ENCODE assay signal across 13 cellular contexts in the genomic region with DNA sequence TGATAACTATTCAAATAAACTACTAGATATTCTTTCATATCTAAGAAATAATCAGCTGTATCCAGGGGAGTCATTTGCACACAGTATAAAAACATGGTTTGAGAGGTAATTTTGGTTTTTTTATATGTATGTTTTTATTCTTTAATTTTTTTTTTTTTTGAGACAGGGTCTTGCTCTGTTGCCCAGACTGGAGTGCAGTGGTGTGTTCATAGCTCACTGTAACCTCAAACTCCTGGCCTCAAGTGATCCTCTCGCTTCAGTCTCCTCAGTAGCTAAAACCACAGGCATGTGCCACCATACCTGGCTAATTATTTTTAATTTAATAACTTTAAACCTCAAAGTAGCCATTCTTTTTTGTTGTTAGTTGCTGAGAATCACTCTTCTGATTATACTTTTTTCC. TPM values are rescaled to one million over a fixed set of nuclear protein-coding genes. Genes with fewer than 3 reads are reported as not detected.
DNase-seq lines count a peak whose midpoint lies in the region; ATAC-seq and TF ChIP-seq lines count a peak whose summit lies in the region.
"Had no signal": no experiment of that assay in that cellular context is flagged by ENCODE, and none has a peak within 500 bp of the region (broad histone marks: within the 10 kb centered on the region; RNA-seq: fewer than 3 reads in every experiment).

No MANE protein-coding gene starts in this region.

- H3K4me1 ChIP-seq in naive thymus-derived CD4-positive, alpha-beta T cell (ENCODE audit: control insufficient read depth in 2 of 2, insufficient read depth in 2 of 2, low read length in 2 of 2): peaks cover 16 to 22% of the 10 kb centered on the region in 2 donors
- peaks cover 0 to 44% (median 18%) of the 10 kb centered on the region in 12 donors for H3K4me1 ChIP-seq in heart left ventricle

- no peak for DNase-seq in CD4-positive, alpha-beta T cell
- no peak for DNase-seq in activated naive CD8-positive, alpha-beta T cell treated with anti-CD3 and anti-CD28 coated beads, Interleukin-2, amount 50 U/mL, for 24 hours
- DNase-seq in naive thymus-derived CD4-positive, alpha-beta T cell: no peak
- DNase-seq in cerebellar cortex (ENCODE audit: low spot score): no peak
- no peak for DNase-seq in superior temporal gyrus (ENCODE audit: extremely low spot score)
- DNase-seq in 8988T: no peak
- no peak for DNase-seq in heart left ventricle
- DNase-seq: activated gamma-delta T cell, dorsolateral prefrontal cortex, left lung, NCI-H2107, nucleus accumbens had no signal

- ATAC-seq in CD4-positive, alpha-beta T cell (ENCODE audit: poor library complexity): no peak
- ATAC-seq in activated naive CD8-positive, alpha-beta T cell treated with anti-CD3 and anti-CD28 coated beads, Interleukin-2, amount 50 U/mL, for 24 hours: no peak
- ATAC-seq in naive thymus-derived CD4-positive, alpha-beta T cell: no peak
- no peak for ATAC-seq in heart left ventricle
- ATAC-seq: left lung had no signal

- no peak for TF ChIP-seq POLR2A in heart left ventricle (IDR thresholded peaks at IDR 0.05)

- no peak for TF ChIP-seq CTCF in CD4-positive, alpha-beta T cell (IDR thresholded peaks at IDR 0.05)
- no peak for TF ChIP-seq CTCF in heart left ventricle (IDR thresholded peaks at IDR 0.05)

- no peaks in the 10 kb centered on the region for H3K9me3 Mint-ChIP-seq in CD4-positive, alpha-beta T cell
- H3K9me3 Mint-ChIP-seq in activated naive CD8-positive, alpha-beta T cell treated with anti-CD3 and anti-CD28 coated beads, Interleukin-2, amount 50 U/mL, for 24 hours: no peaks in the 10 kb centered on the region
- H3K9me3 Mint-ChIP-seq in naive thymus-derived CD4-positive, alpha-beta T cell: no peaks in the 10 kb centered on the region

- no peak overlapping the region for H3K4me3 ChIP-seq in naive thymus-derived CD4-positive, alpha-beta T cell (ENCODE audit: low read length)
- peak overlapping the region in 1 of 12 donors; percentile 85 for H3K4me3 ChIP-seq in heart left ventricle

- H3K36me3 ChIP-seq in KOPT-K1 (ENCODE audit: insufficient read depth, low read length) (peaks cover 33% of the 10 kb centered on the region), heart left ventricle (peaks cover 0 to 30% (median 9%) of the 10 kb centered on the region in 9 donors)
- H3K36me3 ChIP-seq in naive thymus-derived CD4-positive, alpha-beta T cell (ENCODE audit: control insufficient read depth in 2 of 3, insufficient read depth in 3 of 3, low read length in 3 of 3): no peaks in the 10 kb centered on the region

- H3K27me3 Mint-ChIP-seq in CD4-positive, alpha-beta T cell: no peaks in the 10 kb centered on the region
- H3K27me3 Mint-ChIP-seq in activated naive CD8-positive, alpha-beta T cell treated with anti-CD3 and anti-CD28 coated beads, Interleukin-2, amount 50 U/mL, for 24 hours: no peaks in the 10 kb centered on the region
- peaks cover 0 to 3% (median 0%) of the 10 kb centered on the region in 5 donors for H3K27me3 Mint-ChIP-seq in naive thymus-derived CD4-positive, alpha-beta T cell

- peaks cover 80% of the 10 kb centered on the region for H3K4me1 Mint-ChIP-seq in CD4-positive, alpha-beta T cell (ENCODE audit: low read depth)
- peaks cover 59% of the 10 kb centered on the region for H3K4me1 Mint-ChIP-seq in activated naive CD8-positive, alpha-beta T cell treated with anti-CD3 and anti-CD28 coated beads, Interleukin-2, amount 50 U/mL, for 24 hours
- peaks cover 44 to 85% (median 80%) of the 10 kb centered on the region in 7 donors for H3K4me1 Mint-ChIP-seq in naive thymus-derived CD4-positive, alpha-beta T cell

- no peak overlapping the region for H3K27ac ChIP-seq in CD4-positive, alpha-beta T cell (ENCODE audit: low read depth, low read length)
- H3K27ac ChIP-seq in KOPT-K1 (ENCODE audit: low read depth, low read length, poor library complexity, severe bottlenecking): peak overlapping the region; percentile 90
- no peak overlapping the region for H3K27ac ChIP-seq in naive thymus-derived CD4-positive, alpha-beta T cell (ENCODE audit: low read depth, low read length)
- no peak overlapping the region for H3K27ac ChIP-seq in heart left ventricle

- peaks cover 61% of the 10 kb centered on the region for H3K36me3 Mint-ChIP-seq in CD4-positive, alpha-beta T cell (ENCODE audit: low read depth)
- peaks cover 34% of the 10 kb centered on the region for H3K36me3 Mint-ChIP-seq in activated naive CD8-positive, alpha-beta T cell treated with anti-CD3 and anti-CD28 coated beads, Interleukin-2, amount 50 U/mL, for 24 hours (ENCODE audit: low read depth)
- peaks cover 11 to 31% (median 29%) of the 10 kb centered on the region in 5 donors for H3K36me3 Mint-ChIP-seq in naive thymus-derived CD4-positive, alpha-beta T cell

- H3K9me3 ChIP-seq in CD4-positive, alpha-beta T cell (ENCODE audit: control insufficient read depth, low read length): no peaks in the 10 kb centered on the region
- H3K9me3 ChIP-seq in KOPT-K1 (ENCODE audit: insufficient read depth, low read length, poor library complexity, severe bottlenecking): no peaks in the 10 kb centered on the region
- no peaks in the 10 kb centered on the region for H3K9me3 ChIP-seq in naive thymus-derived CD4-positive, alpha-beta T cell (ENCODE audit: control insufficient read depth in 2 of 3, low read length in 3 of 3)
- H3K9me3 ChIP-seq in heart left ventricle: no peaks in the 10 kb centered on the region
- H3K9me3 ChIP-seq: left lung had no signal

- POLR2A ChIA-PET in CD4-positive, alpha-beta T cell (lab: Charles Lee): interaction anchor here (0.6 to 5.7 kb wide), 7 partner anchors 12 to 280 kb away, joined by 3 to 97 read pairs (median 28); a partner anchor contains a TSS
- POLR2A ChIA-PET in naive thymus-derived CD4-positive, alpha-beta T cell (lab: Charles Lee): interaction anchor here (0.8 to 4.2 kb wide), 3 partner anchors 78 to 280 kb away, joined by 3 to 65 read pairs (median 6); a partner anchor contains a TSS

- H3K4me3 Mint-ChIP-seq in CD4-positive, alpha-beta T cell: peak overlapping the region; percentile 100
- peak overlapping the region; percentile 88 for H3K4me3 Mint-ChIP-seq in activated naive CD8-positive, alpha-beta T cell treated with anti-CD3 and anti-CD28 coated beads, Interleukin-2, amount 50 U/mL, for 24 hours
- peak overlapping the region; percentile 89 to 100 (median 99) for H3K4me3 Mint-ChIP-seq in naive thymus-derived CD4-positive, alpha-beta T cell

- intact Hi-C loops in CD4-positive, alpha-beta T cell (cut with DNase I, micrococcal nuclease): loop anchor here (5.0 to 10.0 kb wide), 4 partner anchors 587 to 703 kb away; a partner anchor contains a TSS
- intact Hi-C loops in naive thymus-derived CD4-positive, alpha-beta T cell (cut with micrococcal nuclease): loop anchor here (5.0 to 10.0 kb wide), 5 partner anchors 33 to 662 kb away; a partner anchor contains a TSS
- intact Hi-C loops in heart left ventricle (cut with DNase I): loop anchor here in 6 of 10 donors (5.0 to 10.0 kb wide), 7 partner anchors 77 to 683 kb away; a partner anchor contains a TSS

- CTCF ChIA-PET in CD4-positive, alpha-beta T cell (lab: Charles Lee): interaction anchor here (0.7 to 2.6 kb wide), 2 partner anchors 168 to 280 kb away, joined by 3 to 10 read pairs; a partner anchor contains a TSS
- CTCF ChIA-PET in naive thymus-derived CD4-positive, alpha-beta T cell (lab: Charles Lee): interaction anchor here (0.8 kb wide), 1 partner anchor 10 kb away, joined by 3 read pairs; no protein-coding TSS in a partner anchor

- WGBS in heart left ventricle, 4 donors: 96 to 100% (median 96%) methylated on average over 1 of the region's 1 CpG

- no peaks in the 10 kb centered on the region for H3K27me3 ChIP-seq in CD4-positive, alpha-beta T cell (ENCODE audit: control insufficient read depth, insufficient read depth, low read length)
- H3K27me3 ChIP-seq in naive thymus-derived CD4-positive, alpha-beta T cell (ENCODE audit: control insufficient read depth in 2 of 2, insufficient read depth in 2 of 2, low read length in 2 of 2): no peaks in the 10 kb centered on the region
- H3K27me3 ChIP-seq in heart left ventricle: no peaks in the 10 kb centered on the region
- H3K27me3 ChIP-seq: dorsolateral prefrontal cortex, left lung had no signal

- H3K27ac Mint-ChIP-seq in CD4-positive, alpha-beta T cell: peak overlapping the region; percentile 99
- H3K27ac Mint-ChIP-seq in activated naive CD8-positive, alpha-beta T cell treated with anti-CD3 and anti-CD28 coated beads, Interleukin-2, amount 50 U/mL, for 24 hours: no peak overlapping the region
- H3K27ac Mint-ChIP-seq in naive thymus-derived CD4-positive, alpha-beta T cell: peak overlapping the region in 6 of 9 donors; percentile 61 to 100 (median 100)

RNA-seq across cellular contexts. Expression of a gene that starts 1.8 kb away (rescaled TPM):
- total RNA-seq in CD4-positive, alpha-beta T cell: 10 to 100 TPM; 27.0 to 32.0 TPM
- 10 to 100 TPM; 31.2 to 40.9 (median 38.4) TPM for total RNA-seq in naive thymus-derived CD4-positive, alpha-beta T cell
- polyA plus RNA-seq in naive thymus-derived CD4-positive, alpha-beta T cell: 10 to 100 TPM; 67.4 to 77.3 TPM
- 10 to 100 TPM; 18.0 to 25.8 (median 21.1) TPM for total RNA-seq in heart left ventricle
- polyA plus RNA-seq in heart left ventricle: 10 to 100 TPM in 1 of 2 donors, 1 to 10 TPM in 1; 8.3 to 23.0 TPM

RNA-seq across cellular contexts. Expression of a gene that starts 2.3 kb away (rescaled TPM):
- 10 to 100 TPM; 34.9 to 37.6 TPM for total RNA-seq in CD4-positive, alpha-beta T cell
- 10 to 100 TPM; 31.4 to 43.3 (median 33.5) TPM for total RNA-seq in naive thymus-derived CD4-positive, alpha-beta T cell
- polyA plus RNA-seq in naive thymus-derived CD4-positive, alpha-beta T cell: 10 to 100 TPM; 51.9 to 52.2 TPM
- total RNA-seq in heart left ventricle: 10 to 100 TPM; 15.2 to 37.3 (median 28.5) TPM
- polyA plus RNA-seq in heart left ventricle: 10 to 100 TPM; 25.0 to 34.3 TPM
